27 cellular contexts compared by ENCODE assay signal in the genomic region with DNA sequence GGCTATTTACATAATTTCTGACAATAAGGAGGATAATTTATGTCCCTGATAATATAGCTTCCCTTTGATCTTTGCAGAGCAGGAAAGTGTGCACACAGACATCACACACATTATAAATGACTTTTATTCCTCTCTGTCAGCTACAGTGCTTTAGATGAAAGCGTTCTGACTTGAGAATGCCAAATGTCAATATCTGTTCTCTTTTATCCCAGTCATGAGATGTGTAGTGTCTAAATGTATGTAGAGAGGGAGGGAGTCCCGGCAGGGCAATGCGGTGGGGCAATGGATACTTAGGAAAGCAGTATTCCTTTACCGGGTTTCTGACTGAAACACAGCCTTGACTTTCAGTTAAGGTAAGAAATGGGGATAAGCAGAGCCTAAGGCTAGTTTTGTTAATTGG.
"Had no signal": no experiment of that assay in that cellular context is flagged by ENCODE, and none has a peak within 500 bp of the region (broad histone marks: within the 10 kb centered on the region; RNA-seq: fewer than 3 reads in every experiment).

No MANE protein-coding gene starts in this region.

- H3K4me3 ChIP-seq: adrenal gland, Peyer's patch had no signal

- H3K36me3 Mint-ChIP-seq: activated naive CD4-positive, alpha-beta T cell treated with anti-CD3 and anti-CD28 coated beads, Interleukin-2, amount 10 ng/mL, durations not matched to agents 7 days and 5 days; activated naive CD8-positive, alpha-beta T cell treated with anti-CD3 and anti-CD28 coated beads, Interleukin-2, amount 10 ng/mL, durations not matched to agents 7 days and 5 days; T-cell had no signal

- H3K4me3 Mint-ChIP-seq: activated B cell treated with CpG ODN at 0.5 μM for 24 hours; activated CD4-positive, alpha-beta memory T cell treated with anti-CD3 and anti-CD28 coated beads, Interleukin-2, amount 10 ng/mL, durations not matched to agents 7 days and 5 days; activated naive CD4-positive, alpha-beta T cell treated with anti-CD3 and anti-CD28 coated beads, Interleukin-2, amount 10 ng/mL, durations not matched to agents 7 days and 5 days; activated naive CD8-positive, alpha-beta T cell treated with anti-CD3 and anti-CD28 coated beads, Interleukin-2, amount 10 ng/mL, durations not matched to agents 7 days and 5 days; activated T-cell treated with anti-CD3 and anti-CD28 coated beads, Interleukin-2, amount 50 U/mL, for 72 hours; T-cell had no signal

- H3K27ac Mint-ChIP-seq: activated B cell treated with CpG ODN at 0.5 μM for 24 hours; activated CD4-positive, alpha-beta memory T cell treated with anti-CD3 and anti-CD28 coated beads, Interleukin-2, amount 10 ng/mL, durations not matched to agents 7 days and 5 days; activated naive CD4-positive, alpha-beta T cell treated with anti-CD3 and anti-CD28 coated beads, Interleukin-2, amount 10 ng/mL, durations not matched to agents 7 days and 5 days; activated naive CD8-positive, alpha-beta T cell treated with anti-CD3 and anti-CD28 coated beads, Interleukin-2, amount 10 ng/mL, durations not matched to agents 7 days and 5 days; activated T-cell treated with anti-CD3 and anti-CD28 coated beads, Interleukin-2, amount 50 U/mL, for 72 hours; activated T-helper 2 cell treated with anti-CD3 and anti-CD28 coated beads, Interferon-gamma antibody, Interleukin-2, Interleukin-4, amounts not matched to agents 10 μg/mL and 5 μg/mL and 100 μg/mL, durations not matched to agents 14 hours and 24 hours and 36 hours; T-cell had no signal

- H3K9me3 Mint-ChIP-seq: activated B cell treated with CpG ODN at 0.5 μM for 24 hours; activated CD4-positive, alpha-beta memory T cell treated with anti-CD3 and anti-CD28 coated beads, Interleukin-2, amount 10 ng/mL, durations not matched to agents 7 days and 5 days; activated naive CD4-positive, alpha-beta T cell treated with anti-CD3 and anti-CD28 coated beads, Interleukin-2, amount 10 ng/mL, durations not matched to agents 7 days and 5 days; activated naive CD8-positive, alpha-beta T cell treated with anti-CD3 and anti-CD28 coated beads, Interleukin-2, amount 10 ng/mL, durations not matched to agents 7 days and 5 days; activated T-cell treated with anti-CD3 and anti-CD28 coated beads, Interleukin-2, amount 50 U/mL, for 72 hours; activated T-helper 2 cell treated with anti-CD3 and anti-CD28 coated beads, Interferon-gamma antibody, Interleukin-2, Interleukin-4, amounts not matched to agents 10 μg/mL and 5 μg/mL and 100 μg/mL, durations not matched to agents 14 hours and 24 hours and 36 hours; T-cell had no signal

- H3K4me1 ChIP-seq: adrenal gland, Peyer's patch had no signal

- DNase-seq: activated B cell treated with CpG ODN at 0.5 μM for 24 hours; activated CD4-positive, alpha-beta memory T cell treated with anti-CD3 and anti-CD28 coated beads, Interleukin-2, amount 10 ng/mL, durations not matched to agents 7 days and 5 days; activated CD4-positive, alpha-beta T cell treated with anti-CD3 and anti-CD28 coated beads for 1 hour; activated CD4-positive, alpha-beta T cell treated with anti-CD3 and anti-CD28 coated beads, Interleukin-2, amount 50 U/mL, for 1 hour; activated CD8-positive, alpha-beta memory T cell treated with anti-CD3 and anti-CD28 coated beads, Interleukin-2, amount 50 U/mL, for 4 hours; activated gamma-delta T cell treated with Interleukin-2 at 50 U/mL for 16 hours; activated naive CD4-positive, alpha-beta T cell treated with anti-CD3 and anti-CD28 coated beads, Interleukin-2, amount 10 ng/mL, durations not matched to agents 7 days and 5 days; activated naive CD8-positive, alpha-beta T cell treated with anti-CD3 and anti-CD28 coated beads, Interleukin-2, amount 10 ng/mL, durations not matched to agents 7 days and 5 days; activated T-cell treated with anti-CD3 and anti-CD28 coated beads, Interleukin-2, amount 50 U/mL, for 72 hours; adrenal gland; anterior cingulate cortex; caudate nucleus; NCI-H1092; NCI-H1436 treated with DMSO at 0.1 percent for 48 hours; NCI-H187; NCI-H2081; NCI-H2171; NCI-H2227 treated with DMSO at 0.1 percent for 48 hours; NCI-H446 treated with DMSO at 0.1 percent for 48 hours; NCI-H526 treated with DMSO at 0.1 percent for 48 hours; Peyer's patch; SHP77 treated with DMSO at 0.1 percent for 48 hours; T-cell; T-helper 2 cell; T1000 had no signal

- H3K27me3 ChIP-seq: adrenal gland, Peyer's patch had no signal

- H3K36me3 ChIP-seq: adrenal gland, Peyer's patch had no signal

- H3K9me3 ChIP-seq: adrenal gland, Peyer's patch had no signal

- H3K4me1 Mint-ChIP-seq: activated B cell treated with CpG ODN at 0.5 μM for 24 hours; activated CD4-positive, alpha-beta memory T cell treated with anti-CD3 and anti-CD28 coated beads, Interleukin-2, amount 10 ng/mL, durations not matched to agents 7 days and 5 days had no signal

- H3K27me3 Mint-ChIP-seq: activated B cell treated with CpG ODN at 0.5 μM for 24 hours; activated CD4-positive, alpha-beta memory T cell treated with anti-CD3 and anti-CD28 coated beads, Interleukin-2, amount 10 ng/mL, durations not matched to agents 7 days and 5 days; activated naive CD4-positive, alpha-beta T cell treated with anti-CD3 and anti-CD28 coated beads, Interleukin-2, amount 10 ng/mL, durations not matched to agents 7 days and 5 days; activated naive CD8-positive, alpha-beta T cell treated with anti-CD3 and anti-CD28 coated beads, Interleukin-2, amount 10 ng/mL, durations not matched to agents 7 days and 5 days; T-cell had no signal

- ATAC-seq: activated T-cell treated with anti-CD3 and anti-CD28 coated beads, Interleukin-2, amount 50 U/mL, for 72 hours; T-cell had no signal

- H3K27ac ChIP-seq: adrenal gland, KMS-11, Peyer's patch had no signal
